In genomic region chr5:132540764-132541163, GRCh38 we compare ENCODE assay signal across 1 cellular context.
TF ChIP-seq lines count a peak whose summit lies in the region.

No MANE protein-coding gene starts in this region.

TF ChIP-seq in K562, 482 proteins besides CTCF, POLR2A, EP300 and RAD21:
- TF ChIP-seq ZNF77 (CRISPR knock-in tag; IDR thresholded peaks at IDR 0.05) (no peak), EZH2 (IDR thresholded peaks at IDR 0.05; ENCODE audit: borderline replicate concordance, low read depth, low read length) (no peak), ETS2 (tag; IDR thresholded peaks at IDR 0.05; ENCODE audit: borderline replicate concordance, poor library complexity, severe bottlenecking) (no peak), KDM4B (IDR thresholded peaks at IDR 0.05; ENCODE audit: borderline replicate concordance in 2 of 2, low read depth in 1 of 2) (no peak), BCL6 (CRISPR knock-in tag; IDR thresholded peaks at IDR 0.05) (no peak), BRF1 (IDR thresholded peaks at IDR 0.05; ENCODE audit: borderline replicate concordance, extremely low read depth, insufficient read length) (no peak), NFE2 (IDR thresholded peaks at IDR 0.05; ENCODE audit: low read depth) (no peak), SAFB2 (IDR thresholded peaks at IDR 0.05; ENCODE audit: borderline replicate concordance, low read depth, low read length, severe bottlenecking) (no peak), SIN3A (IDR thresholded peaks at IDR 0.05; ENCODE audit: borderline replicate concordance in 2 of 2, control insufficient read depth in 1 of 2, low read depth in 2 of 2, low read length in 2 of 2) (no peak), SIRT6 (IDR thresholded peaks at IDR 0.05; ENCODE audit: low read depth, low read length) (no peak), FIP1L1 (IDR thresholded peaks at IDR 0.05; ENCODE audit: low read depth, low read length, poor library complexity, severe bottlenecking) (no peak), BRCA1 (IDR thresholded peaks at IDR 0.05) (no peak), BRCA1 (CRISPR knock-in tag; IDR thresholded peaks at IDR 0.05) (no peak), ZNF766 (CRISPR knock-in tag; conservative IDR thresholded peaks at IDR 0.05) (no peak), BRD4 (IDR thresholded peaks at IDR 0.05) (no peak)
- TF ChIP-seq, protein P1, sequence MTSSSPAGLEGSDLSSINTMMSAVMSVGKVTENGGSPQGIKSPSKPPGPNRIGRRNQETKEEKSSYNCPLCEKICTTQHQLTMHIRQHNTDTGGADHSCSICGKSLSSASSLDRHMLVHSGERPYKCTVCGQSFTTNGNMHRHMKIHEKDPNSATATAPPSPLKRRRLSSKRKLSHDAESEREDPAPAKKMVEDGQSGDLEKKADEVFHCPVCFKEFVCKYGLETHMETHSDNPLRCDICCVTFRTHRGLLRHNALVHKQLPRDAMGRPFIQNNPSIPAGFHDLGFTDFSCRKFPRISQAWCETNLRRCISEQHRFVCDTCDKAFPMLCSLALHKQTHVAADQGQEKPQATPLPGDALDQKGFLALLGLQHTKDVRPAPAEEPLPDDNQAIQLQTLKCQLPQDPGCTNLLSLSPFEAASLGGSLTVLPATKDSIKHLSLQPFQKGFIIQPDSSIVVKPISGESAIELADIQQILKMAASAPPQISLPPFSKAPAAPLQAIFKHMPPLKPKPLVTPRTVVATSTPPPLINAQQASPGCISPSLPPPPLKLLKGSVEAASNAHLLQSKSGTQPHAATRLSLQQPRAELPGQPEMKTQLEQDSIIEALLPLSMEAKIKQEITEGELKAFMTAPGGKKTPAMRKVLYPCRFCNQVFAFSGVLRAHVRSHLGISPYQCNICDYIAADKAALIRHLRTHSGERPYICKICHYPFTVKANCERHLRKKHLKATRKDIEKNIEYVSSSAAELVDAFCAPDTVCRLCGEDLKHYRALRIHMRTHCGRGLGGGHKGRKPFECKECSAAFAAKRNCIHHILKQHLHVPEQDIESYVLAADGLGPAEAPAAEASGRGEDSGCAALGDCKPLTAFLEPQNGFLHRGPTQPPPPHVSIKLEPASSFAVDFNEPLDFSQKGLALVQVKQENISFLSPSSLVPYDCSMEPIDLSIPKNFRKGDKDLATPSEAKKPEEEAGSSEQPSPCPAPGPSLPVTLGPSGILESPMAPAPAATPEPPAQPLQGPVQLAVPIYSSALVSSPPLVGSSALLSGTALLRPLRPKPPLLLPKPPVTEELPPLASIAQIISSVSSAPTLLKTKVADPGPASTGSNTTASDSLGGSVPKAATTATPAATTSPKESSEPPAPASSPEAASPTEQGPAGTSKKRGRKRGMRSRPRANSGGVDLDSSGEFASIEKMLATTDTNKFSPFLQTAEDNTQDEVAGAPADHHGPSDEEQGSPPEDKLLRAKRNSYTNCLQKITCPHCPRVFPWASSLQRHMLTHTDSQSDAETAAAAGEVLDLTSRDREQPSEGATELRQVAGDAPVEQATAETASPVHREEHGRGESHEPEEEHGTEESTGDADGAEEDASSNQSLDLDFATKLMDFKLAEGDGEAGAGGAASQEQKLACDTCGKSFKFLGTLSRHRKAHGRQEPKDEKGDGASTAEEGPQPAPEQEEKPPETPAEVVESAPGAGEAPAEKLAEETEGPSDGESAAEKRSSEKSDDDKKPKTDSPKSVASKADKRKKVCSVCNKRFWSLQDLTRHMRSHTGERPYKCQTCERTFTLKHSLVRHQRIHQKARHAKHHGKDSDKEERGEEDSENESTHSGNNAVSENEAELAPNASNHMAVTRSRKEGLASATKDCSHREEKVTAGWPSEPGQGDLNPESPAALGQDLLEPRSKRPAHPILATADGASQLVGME (CRISPR knock-in tag; IDR thresholded peaks at IDR 0.05), result no peak
- TF ChIP-seq, protein P2, sequence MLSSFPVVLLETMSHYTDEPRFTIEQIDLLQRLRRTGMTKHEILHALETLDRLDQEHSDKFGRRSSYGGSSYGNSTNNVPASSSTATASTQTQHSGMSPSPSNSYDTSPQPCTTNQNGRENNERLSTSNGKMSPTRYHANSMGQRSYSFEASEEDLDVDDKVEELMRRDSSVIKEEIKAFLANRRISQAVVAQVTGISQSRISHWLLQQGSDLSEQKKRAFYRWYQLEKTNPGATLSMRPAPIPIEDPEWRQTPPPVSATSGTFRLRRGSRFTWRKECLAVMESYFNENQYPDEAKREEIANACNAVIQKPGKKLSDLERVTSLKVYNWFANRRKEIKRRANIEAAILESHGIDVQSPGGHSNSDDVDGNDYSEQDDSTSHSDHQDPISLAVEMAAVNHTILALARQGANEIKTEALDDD (IDR thresholded peaks at IDR 0.05), result no peak
